ENCODE assay signal across 8 cellular contexts in the genomic region with DNA sequence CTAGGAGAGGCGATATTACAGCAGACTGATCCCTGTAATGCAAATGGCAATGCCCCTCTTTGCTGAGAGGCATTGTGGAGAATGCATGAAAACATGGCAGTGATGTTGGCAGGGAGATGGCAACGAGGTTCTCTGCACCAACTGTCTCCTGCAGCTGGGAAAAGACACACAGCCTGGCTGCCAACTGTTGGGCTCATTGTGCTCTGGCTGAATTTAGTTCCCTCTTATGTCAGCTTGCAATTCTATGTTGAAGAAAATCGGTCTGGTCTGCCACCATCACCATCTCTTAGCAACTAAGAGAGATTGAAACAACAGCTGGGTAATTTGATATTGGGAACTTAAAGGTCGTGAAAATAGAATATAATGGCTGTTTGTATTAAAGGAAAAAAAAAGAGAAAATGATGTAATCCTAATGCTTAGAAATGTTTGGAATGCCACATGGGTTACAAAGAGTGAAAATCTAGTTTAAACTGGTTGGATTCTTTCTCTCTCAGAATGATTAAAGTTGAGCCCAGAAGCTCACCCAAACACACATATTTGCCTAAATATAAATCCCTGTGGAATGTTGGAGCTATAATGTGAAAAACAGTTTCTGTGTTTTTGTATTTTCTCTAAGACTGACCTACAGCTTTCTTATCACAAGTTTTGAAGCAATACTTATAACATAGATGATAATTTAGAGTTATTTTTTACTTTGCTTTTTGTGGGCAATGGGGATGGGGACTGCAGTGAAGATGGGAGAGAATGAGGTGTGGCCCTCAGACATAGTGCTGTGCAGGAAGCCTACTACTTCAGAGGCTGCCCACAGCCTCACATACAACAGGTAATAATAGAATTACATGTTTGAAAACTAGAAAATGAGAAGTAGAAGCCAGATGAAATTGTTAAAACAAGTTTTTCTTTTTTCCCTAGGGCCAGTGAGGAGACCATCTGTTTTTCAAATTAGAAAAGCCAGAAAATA.
DNase-seq lines count a peak whose midpoint lies in the region; ATAC-seq and TF ChIP-seq lines count a peak whose summit lies in the region.

No MANE protein-coding gene starts in this region.

- H3K9me3 ChIP-seq in endodermal cell (ENCODE audit: control insufficient read depth, low read length) (no peaks in the 10 kb centered on the region), neural progenitor cell (ENCODE audit: low read depth) (no peaks in the 10 kb centered on the region)

- H3K9me3 Mint-ChIP-seq in endodermal cell (no peaks in the 10 kb centered on the region), neural progenitor cell (no peaks in the 10 kb centered on the region)

- H3K4me3 Mint-ChIP-seq in endodermal cell (no peak overlapping the region), neural progenitor cell (no peak overlapping the region)

- H3K27me3 Mint-ChIP-seq in endodermal cell (ENCODE audit: insufficient read depth) (no peaks in the 10 kb centered on the region), neural progenitor cell (ENCODE audit: insufficient read depth, low read depth) (no peaks in the 10 kb centered on the region)

- no peak overlapping the region for H2AFZ ChIP-seq in neural progenitor cell (replicated peaks)

- H3K36me3 Mint-ChIP-seq in endodermal cell (ENCODE audit: low read depth) (no peaks in the 10 kb centered on the region), neural progenitor cell (no peaks in the 10 kb centered on the region)

- H3K4me1 ChIP-seq in endodermal cell (ENCODE audit: control insufficient read depth, insufficient read depth, low read length) (no peaks in the 10 kb centered on the region), neural progenitor cell (peaks cover 8% of the 10 kb centered on the region)

- H3K27me3 ChIP-seq in endodermal cell (ENCODE audit: control insufficient read depth, insufficient read depth, low read length, poor library complexity, severe bottlenecking) (no peaks in the 10 kb centered on the region), neural progenitor cell (no peaks in the 10 kb centered on the region)

- DNase-seq in NCI-H2171 treated with DMSO at 0.1 percent for 48 hours (lab: John Stamatoyannopoulos, UW), result peak; percentile 93
- peak; percentile 49 for DNase-seq in endodermal cell
- DNase-seq in neural progenitor cell (ENCODE audit: low spot score), result peak; percentile 7
- DNase-seq in NCI-H1436 treated with DMSO at 0.1 percent for 48 hours (lab: John Stamatoyannopoulos, UW), result no peak
- no peak for DNase-seq in NCI-H345 (lab: John Stamatoyannopoulos, UW)

- H3K4me2 ChIP-seq in neural progenitor cell, result no peak overlapping the region

- H3K27ac Mint-ChIP-seq in endodermal cell, result no peak overlapping the region
- H3K27ac Mint-ChIP-seq in neural progenitor cell, result no peak overlapping the region

- no peaks in the 10 kb centered on the region for H3F3A ChIP-seq in neural progenitor cell (ENCODE audit: low read depth)

- H3K9ac ChIP-seq in endodermal cell (ENCODE audit: extremely low read depth, low read length, poor library complexity, severe bottlenecking) (no peak overlapping the region), neural progenitor cell (no peak overlapping the region)

- no peak overlapping the region for H3K4me3 ChIP-seq in endodermal cell (ENCODE audit: low read length)
- H3K4me3 ChIP-seq in neural progenitor cell, result no peak overlapping the region

- 79 to 97% methylated on average over 4 of the region's 4 CpGs for WGBS in endodermal cell (ENCODE audit: insufficient coverage in 1 of 2, insufficient read length in 1 of 2), 2 experiments

- TF ChIP-seq CTCF in C4-2B (conservative IDR thresholded peaks at IDR 0.05) (no peak), endodermal cell (conservative IDR thresholded peaks at IDR 0.05) (no peak), neural progenitor cell (IDR thresholded peaks at IDR 0.05) (no peak)

- no peaks in the 10 kb centered on the region for H3K79me2 ChIP-seq in neural progenitor cell (ENCODE audit: low read depth)

- H3K36me3 ChIP-seq in endodermal cell (ENCODE audit: control insufficient read depth, insufficient read depth, low read length) (no peaks in the 10 kb centered on the region), neural progenitor cell (no peaks in the 10 kb centered on the region)

- ATAC-seq in GM19324 (IDR thresholded peaks at IDR 0.05; ENCODE audit: low FRiP score, unreplicated experiment) (no peak), HG03520 (IDR thresholded peaks at IDR 0.05; ENCODE audit: unreplicated experiment) (no peak)

- peak overlapping the region; percentile 15; the same call in 1 of the 2 replicates for H3K27ac ChIP-seq in C4-2B
- H3K27ac ChIP-seq in endodermal cell (ENCODE audit: low read depth, low read length), result peak overlapping the region; percentile 56
- H3K27ac ChIP-seq in neural progenitor cell, result no peak overlapping the region

- H4K20me1 ChIP-seq in neural progenitor cell (ENCODE audit: low read depth), result no peaks in the 10 kb centered on the region

- no peaks in the 10 kb centered on the region for H3K4me1 Mint-ChIP-seq in endodermal cell
- H3K4me1 Mint-ChIP-seq in neural progenitor cell, result peaks cover 27% of the 10 kb centered on the region

Comparison
In these comparisons a context has a peak if more than half of its experiments do, and no peak if none do; other contexts are left out.
1. DNase-seq: peak in NCI-H2171 treated with DMSO at 0.1 percent for 48 hours (single experiment), endodermal cell (single experiment) and neural progenitor cell (single experiment); none in NCI-H1436 treated with DMSO at 0.1 percent for 48 hours (single experiment) and NCI-H345 (single experiment).